34 cellular contexts compared by ENCODE assay signal in genomic region chr12:82009524-82009923, GRCh38.
"Had no signal": no experiment of that assay in that cellular context is flagged by ENCODE, and none has a peak within 500 bp of the region (broad histone marks: within the 10 kb centered on the region; RNA-seq: fewer than 3 reads in every experiment).

No MANE protein-coding gene starts in this region.

- H3K36me3 ChIP-seq: MG63 had no signal

- H3K4me2 ChIP-seq: KMS-11 had no signal

- H3K27ac ChIP-seq: KMS-11 had no signal

- DNase-seq: Karpas-422, Kasumi-1, MG63, MM.1S, MV-4-11, NCI-H1048, NCI-H1092, NCI-H1092 treated with DMSO at 0.1 percent for 48 hours, NCI-H1105, NCI-H1105 treated with DMSO at 0.1 percent for 48 hours, NCI-H1417, NCI-H1417 treated with DMSO at 0.1 percent for 48 hours, NCI-H1436, NCI-H1436 treated with DMSO at 0.1 percent for 48 hours, NCI-H146, NCI-H1694, NCI-H1694 treated with DMSO at 0.1 percent for 48 hours, NCI-H187, NCI-H187 treated with DMSO at 0.1 percent for 48 hours, NCI-H1930, NCI-H2029, NCI-H2029 treated with DMSO at 0.1 percent for 48 hours, NCI-H2081, NCI-H2081 treated with DMSO at 0.1 percent for 48 hours, NCI-H2107, NCI-H2171, NCI-H2171 treated with DMSO at 0.1 percent for 48 hours, NCI-H2227 treated with DMSO at 0.1 percent for 48 hours, NCI-H226, NCI-H345, NCI-H446, NCI-H446 treated with DMSO at 0.1 percent for 48 hours, NCI-H510A had no signal

- H3K4me3 ChIP-seq: MG63 had no signal

- H3K27me3 ChIP-seq: MG63 had no signal

- H3K9me3 ChIP-seq: MG63 had no signal
